In the genomic region with DNA sequence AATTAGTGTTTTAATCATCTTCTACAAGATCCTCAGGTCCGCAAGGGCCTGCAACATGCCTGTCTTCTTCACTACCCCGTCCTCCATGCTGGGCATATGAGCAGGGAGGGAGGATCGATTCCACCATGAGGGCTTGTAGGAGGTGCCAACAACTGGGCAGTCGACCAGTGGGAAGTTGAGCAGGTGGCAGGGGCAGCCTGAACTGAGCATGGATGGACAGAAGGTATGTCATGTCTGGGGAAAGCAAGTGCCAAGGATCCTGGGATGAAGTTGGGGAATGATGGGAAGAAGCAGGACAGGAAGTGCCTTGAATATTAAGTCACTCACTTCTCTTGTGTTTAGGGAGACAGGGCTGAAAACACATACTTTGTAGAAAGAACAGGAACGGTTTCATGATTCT, we compare ENCODE assay signal across 22 cellular contexts.
"Had no signal": no experiment of that assay in that cellular context is flagged by ENCODE, and none has a peak within 500 bp of the region (broad histone marks: within the 10 kb centered on the region; RNA-seq: fewer than 3 reads in every experiment).

No MANE protein-coding gene starts in this region.

- H3K4me3 Mint-ChIP-seq: activated CD4-positive, alpha-beta T cell treated with anti-CD3 and anti-CD28 coated beads, Interleukin-2, amount 10 ng/mL, durations not matched to agents 24 days and 14 days; activated CD8-positive, alpha-beta T cell treated with anti-CD3 and anti-CD28 coated beads, Interleukin-2, amount 10 ng/mL, durations not matched to agents 7 days and 5 days; activated T-cell treated with anti-CD3 and anti-CD28 coated beads, Interleukin-2, amount 50 U/mL, for 24 hours; nephron progenitor cell; T-cell had no signal

- H3K9me3 ChIP-seq: ascending aorta, left ventricle myocardium inferior had no signal

- FAIRE-seq: colon, keratinocyte had no signal

- ATAC-seq: activated CD8-positive, alpha-beta T cell treated with anti-CD3 and anti-CD28 coated beads, Interleukin-2, amount 10 ng/mL, durations not matched to agents 7 days and 5 days; T-cell had no signal

- H3K9me3 Mint-ChIP-seq: activated CD4-positive, alpha-beta T cell treated with anti-CD3 and anti-CD28 coated beads, Interleukin-2, amount 10 ng/mL, durations not matched to agents 24 days and 14 days; activated T-cell treated with anti-CD3 and anti-CD28 coated beads, Interleukin-2, amount 50 U/mL, for 24 hours; activated T-helper 2 cell treated with anti-CD3 and anti-CD28 coated beads, Interferon-gamma antibody, Interleukin-2, Interleukin-4, amounts not matched to agents 10 μg/mL and 5 μg/mL and 100 μg/mL, durations not matched to agents 14 hours and 24 hours and 36 hours; T-cell had no signal

- H3K27me3 Mint-ChIP-seq: activated CD4-positive, alpha-beta T cell treated with anti-CD3 and anti-CD28 coated beads, Interleukin-2, amount 10 ng/mL, durations not matched to agents 24 days and 14 days had no signal

- H3K27ac Mint-ChIP-seq: activated CD4-positive, alpha-beta T cell treated with anti-CD3 and anti-CD28 coated beads, Interleukin-2, amount 10 ng/mL, durations not matched to agents 24 days and 14 days; activated CD8-positive, alpha-beta T cell treated with anti-CD3 and anti-CD28 coated beads, Interleukin-2, amount 10 ng/mL, durations not matched to agents 7 days and 5 days; activated T-cell treated with anti-CD3 and anti-CD28 coated beads, Interleukin-2, amount 50 U/mL, for 24 hours; activated T-helper 2 cell treated with anti-CD3 and anti-CD28 coated beads, Interferon-gamma antibody, Interleukin-2, Interleukin-4, amounts not matched to agents 10 μg/mL and 5 μg/mL and 100 μg/mL, durations not matched to agents 14 hours and 24 hours and 36 hours; nephron progenitor cell; T-cell had no signal

- H3K4me3 ChIP-seq: ascending aorta, left ventricle myocardium inferior, SK-N-MC had no signal

- DNase-seq: activated CD4-positive, alpha-beta T cell treated with anti-CD3 and anti-CD28 coated beads, Interleukin-2, amount 10 ng/mL, durations not matched to agents 24 days and 14 days; activated CD8-positive, alpha-beta T cell treated with anti-CD3 and anti-CD28 coated beads, Interleukin-2, amount 10 ng/mL, durations not matched to agents 7 days and 5 days; activated naive CD4-positive, alpha-beta T cell treated with anti-CD3 and anti-CD28 coated beads, Interleukin-2, amount 50 U/mL, for 16 hours; activated T-cell treated with anti-CD3 and anti-CD28 coated beads, Interleukin-2, amount 50 U/mL, for 24 hours; foreskin melanocyte; left ventricle myocardium inferior; mammary epithelial cell; midbrain; nephron progenitor cell; nucleus accumbens; retina; stimulated activated CD4-positive, alpha-beta T cell treated with anti-CD3 and anti-CD28 coated beads, Interleukin-12 subunit alpha, Interleukin-12 subunit beta, amount 100 ng/mL, for 4 hours; stimulated activated CD4-positive, alpha-beta T cell treated with anti-CD3 and anti-CD28 coated beads, Interleukin-1b, Interleukin-23, amount 100 ng/mL, for 48 hours; stimulated activated naive CD4-positive, alpha-beta T cell treated with Interleukin-2 at 50 U/mL for 16 hours; T-cell; T-helper 9 cell; trophoblast cell had no signal

- H3K36me3 Mint-ChIP-seq: T-cell had no signal

- H3K4me1 Mint-ChIP-seq: activated CD4-positive, alpha-beta T cell treated with anti-CD3 and anti-CD28 coated beads, Interleukin-2, amount 10 ng/mL, durations not matched to agents 24 days and 14 days; T-cell had no signal

- H3K27me3 ChIP-seq: ascending aorta had no signal

- H3K36me3 ChIP-seq: ascending aorta, left ventricle myocardium inferior had no signal

- H3K27ac ChIP-seq: left ventricle myocardium inferior, SK-N-MC had no signal
